24 cellular contexts compared by ENCODE assay signal in the genomic region with DNA sequence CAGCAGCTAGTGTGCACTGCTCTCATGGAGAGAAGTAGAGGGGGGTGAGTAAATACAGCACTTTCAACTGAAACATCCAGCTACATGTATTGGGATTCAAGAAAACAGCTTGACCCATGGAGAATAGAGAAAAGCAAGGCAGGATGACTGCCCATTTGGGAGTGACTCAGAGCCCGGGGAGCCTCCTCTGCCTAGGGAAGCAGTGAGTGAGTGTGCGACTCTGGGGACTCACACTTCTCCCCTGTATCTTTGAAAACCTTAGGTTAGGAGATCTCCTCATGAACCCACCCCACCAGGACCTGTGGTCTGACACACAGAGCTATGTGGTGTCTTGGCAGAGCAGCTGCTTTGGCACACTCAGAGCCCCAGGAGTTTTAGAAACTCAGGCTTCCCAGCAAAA.
A peak's percentile ranks its signal among the peaks of the same experiment; 100 is the strongest.
DNase-seq lines count a peak whose midpoint lies in the region; ATAC-seq and TF ChIP-seq lines count a peak whose summit lies in the region.
"Had no signal": no experiment of that assay in that cellular context is flagged by ENCODE, and none has a peak within 500 bp of the region (broad histone marks: within the 10 kb centered on the region; RNA-seq: fewer than 3 reads in every experiment).

No MANE protein-coding gene starts in this region.

- no peak for TF ChIP-seq POLR2A in suprapubic skin (IDR thresholded peaks at IDR 0.05)

- DNase-seq in GM03348 (ENCODE audit: low spot score), result peak; percentile 48
- peak; percentile 60 for DNase-seq in M059J (ENCODE audit: low read depth)
- peak; percentile 63 for DNase-seq in fibroblast of the conjunctiva (ENCODE audit: low read depth)
- no peak for DNase-seq in suprapubic skin (ENCODE audit: low spot score in 2 of 2)
- DNase-seq in NAMALWA (ENCODE audit: low spot score), result no peak
- no peak for DNase-seq in NCI-H1694 treated with DMSO at 0.1 percent for 48 hours (lab: John Stamatoyannopoulos, UW)
- DNase-seq: activated CD4-positive, CD25-positive, alpha-beta regulatory T cell treated with anti-CD3 and anti-CD28 coated beads, Interleukin-2, amount 50 U/mL, for 72 hours; activated CD8-positive, alpha-beta T cell treated with anti-CD3 and anti-CD28 coated beads, Interleukin-2, amount 10 ng/mL, durations not matched to agents 7 days and 5 days; activated naive CD4-positive, alpha-beta T cell treated with Interleukin-2 at 50 U/mL for 16 hours; activated T-cell treated with anti-CD3 and anti-CD28 coated beads, Interleukin-2, amount 50 U/mL, for 4 hours; amygdala; erythroblast; Kasumi-1; left colon; midbrain; NCI-H524; nephron progenitor cell; RPMI8226; small intestine; stimulated activated CD4-positive, alpha-beta T cell treated with anti-CD3 and anti-CD28 coated beads, Interleukin-2, amount 100 ng/mL, for 48 hours; stimulated activated naive CD4-positive, alpha-beta T cell treated with Interleukin-2 at 50 U/mL for 16 hours; trophoblast cell had no signal

- H3K27me3 ChIP-seq in suprapubic skin, result no peaks in the 10 kb centered on the region

- H3K4me3 ChIP-seq in suprapubic skin, result no peak overlapping the region
- H3K4me3 ChIP-seq: GM23338 had no signal

- H3K4me1 ChIP-seq in suprapubic skin, result peaks cover 5% of the 10 kb centered on the region

- WGBS in suprapubic skin, result 86% methylated on average over 2 of the region's 2 CpGs

- TF ChIP-seq CTCF in suprapubic skin (IDR thresholded peaks at IDR 0.05), result no peak

- TF ChIP-seq EP300 in suprapubic skin (IDR thresholded peaks at IDR 0.05), result no peak

- H3K27ac ChIP-seq in suprapubic skin, result peak overlapping the region; percentile 65

- no peaks in the 10 kb centered on the region for H3K36me3 ChIP-seq in suprapubic skin

- no peak for ATAC-seq in GM21390 (IDR thresholded peaks at IDR 0.05; ENCODE audit: unreplicated experiment)
- ATAC-seq: activated CD8-positive, alpha-beta T cell treated with anti-CD3 and anti-CD28 coated beads, Interleukin-2, amount 10 ng/mL, durations not matched to agents 7 days and 5 days; activated T-cell treated with anti-CD3 and anti-CD28 coated beads, Interleukin-2, amount 50 U/mL, for 4 hours; GM23338; left colon had no signal

- H3K9me3 ChIP-seq in suprapubic skin, result peaks cover 24% of the 10 kb centered on the region

Comparison
In these comparisons a context has a peak if more than half of its experiments do, and no peak if none do; other contexts are left out.
1. DNase-seq: peak in GM03348 (single experiment), M059J (single experiment) and fibroblast of the conjunctiva (single experiment); none in suprapubic skin (0 of 2), NAMALWA (single experiment) and NCI-H1694 treated with DMSO at 0.1 percent for 48 hours (single experiment).